Comparison of ENCODE assay signal across 23 cellular contexts in the genomic region with DNA sequence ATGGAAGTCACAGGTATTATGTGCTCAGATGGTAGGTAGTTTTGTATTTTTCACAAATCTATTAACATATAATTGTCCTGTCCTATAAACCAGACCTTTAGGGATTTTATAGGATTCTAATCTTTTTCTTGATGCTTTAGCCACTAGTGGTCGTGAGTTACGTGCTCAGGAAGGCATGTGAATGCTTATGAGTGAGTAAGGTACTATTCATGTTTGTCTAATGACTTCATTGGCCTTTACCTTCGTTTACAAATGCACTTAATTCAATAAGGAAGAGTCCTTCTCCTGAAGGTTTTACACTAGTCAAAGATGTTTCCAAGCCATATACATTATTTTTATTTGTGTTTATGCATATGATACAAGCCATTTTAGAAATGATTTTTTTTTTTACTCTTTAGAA. TPM values are rescaled to one million over a fixed set of nuclear protein-coding genes. Genes with fewer than 3 reads are reported as not detected.
DNase-seq lines count a peak whose midpoint lies in the region; ATAC-seq, FAIRE-seq and TF ChIP-seq lines count a peak whose summit lies in the region.
"Had no signal": no experiment of that assay in that cellular context is flagged by ENCODE, and none has a peak within 500 bp of the region (broad histone marks: within the 10 kb centered on the region; RNA-seq: fewer than 3 reads in every experiment).

No MANE protein-coding gene starts in this region.

- H3K4me3 ChIP-seq in choroid plexus epithelial cell (ENCODE audit: low read depth, low read length) (no peak overlapping the region), mesendoderm (ENCODE audit: low read length) (no peak overlapping the region)
- H3K4me3 ChIP-seq: adrenal gland, neural progenitor cell, PC-9, testis had no signal

- H2BK120ac ChIP-seq in mesendoderm (ENCODE audit: low read depth, low read length), result no peak overlapping the region

- no peak for TF ChIP-seq POLR2A in H54 (IDR thresholded peaks at IDR 0.05; ENCODE audit: low read depth, low read length)

- peak; percentile 58 for FAIRE-seq in H54 (lab: Jason Lieb, UNC)
- FAIRE-seq: D721Med, GM12892 had no signal

- no peak overlapping the region for H3K9ac ChIP-seq in mesendoderm (ENCODE audit: low read length)
- H3K9ac ChIP-seq: neural progenitor cell had no signal

- H3K4me3 Mint-ChIP-seq in stimulated activated naive B cell treated with anti-CD40 and anti-IgM and Interleukin-4, amounts not matched to agents 10 μg/mL and 1 μg/mL and 100 μg/mL, for 72 hours, result no peak overlapping the region
- H3K4me3 Mint-ChIP-seq: activated CD8-positive, alpha-beta memory T cell treated with anti-CD3 and anti-CD28 coated beads, Interleukin-2, amount 10 ng/mL, durations not matched to agents 7 days and 5 days; effector memory CD8-positive, alpha-beta T cell; IgD-negative memory B cell; neural progenitor cell had no signal

- no peaks in the 10 kb centered on the region for H3K79me2 ChIP-seq in mesendoderm (ENCODE audit: control insufficient read depth, insufficient read depth, low read length)

- no peak overlapping the region for H3K4me2 ChIP-seq in mesendoderm (ENCODE audit: low read length)
- H3K4me2 ChIP-seq: neural progenitor cell, PC-9 had no signal

- H4K5ac ChIP-seq in mesendoderm (ENCODE audit: low read length), result no peak overlapping the region

- H3K23ac ChIP-seq in mesendoderm (ENCODE audit: low read length), result no peak overlapping the region

- no peak overlapping the region for H2BK15ac ChIP-seq in mesendoderm (replicated peaks; ENCODE audit: low read depth)

- no peaks in the 10 kb centered on the region for H3K36me3 ChIP-seq in mesendoderm (ENCODE audit: control insufficient read depth, insufficient read depth, low read length)
- H3K36me3 ChIP-seq: adrenal gland, BE2C, neural progenitor cell had no signal

- no peaks in the 10 kb centered on the region for H3K4me1 ChIP-seq in mesendoderm (ENCODE audit: control insufficient read depth, low read depth, low read length)
- H3K4me1 ChIP-seq: adrenal gland, BE2C, neural progenitor cell, testis had no signal

- no peak for TF ChIP-seq CTCF in choroid plexus epithelial cell (conservative IDR thresholded peaks at IDR 0.05; ENCODE audit: low read depth, low read length)

- H3K27ac Mint-ChIP-seq in stimulated activated naive B cell treated with anti-CD40 and anti-IgM and Interleukin-4, amounts not matched to agents 10 μg/mL and 1 μg/mL and 100 μg/mL, for 72 hours, result no peak overlapping the region
- H3K27ac Mint-ChIP-seq: activated CD8-positive, alpha-beta memory T cell treated with anti-CD3 and anti-CD28 coated beads, Interleukin-2, amount 10 ng/mL, durations not matched to agents 7 days and 5 days; effector memory CD8-positive, alpha-beta T cell; IgD-negative memory B cell; neural progenitor cell had no signal

- H3K9me3 Mint-ChIP-seq in stimulated activated naive B cell treated with anti-CD40 and anti-IgM and Interleukin-4, amounts not matched to agents 10 μg/mL and 1 μg/mL and 100 μg/mL, for 72 hours, result no peaks in the 10 kb centered on the region
- H3K9me3 Mint-ChIP-seq: effector memory CD8-positive, alpha-beta T cell; neural progenitor cell had no signal

- no CpG with 5 or more reads among the region's 3 CpGs for WGBS in mesendoderm (ENCODE audit: extremely low coverage, insufficient coverage, low lambda C conversion rate)

- no peaks in the 10 kb centered on the region for H3K4me1 Mint-ChIP-seq in stimulated activated naive B cell treated with anti-CD40 and anti-IgM and Interleukin-4, amounts not matched to agents 10 μg/mL and 1 μg/mL and 100 μg/mL, for 72 hours
- H3K4me1 Mint-ChIP-seq: activated CD8-positive, alpha-beta memory T cell treated with anti-CD3 and anti-CD28 coated beads, Interleukin-2, amount 10 ng/mL, durations not matched to agents 7 days and 5 days; IgD-negative memory B cell; neural progenitor cell had no signal

- H3K56ac ChIP-seq in mesendoderm (ENCODE audit: low read length), result no peak overlapping the region

- H3K36me3 Mint-ChIP-seq in stimulated activated naive B cell treated with anti-CD40 and anti-IgM and Interleukin-4, amounts not matched to agents 10 μg/mL and 1 μg/mL and 100 μg/mL, for 72 hours, result no peaks in the 10 kb centered on the region
- H3K36me3 Mint-ChIP-seq: activated CD8-positive, alpha-beta memory T cell treated with anti-CD3 and anti-CD28 coated beads, Interleukin-2, amount 10 ng/mL, durations not matched to agents 7 days and 5 days; IgD-negative memory B cell; neural progenitor cell had no signal

- DNase-seq in H54 (ENCODE audit: insufficient read length, low spot score) (no peak), NCI-H460 (ENCODE audit: extremely low read depth, low read depth) (peak; percentile 17), choroid plexus epithelial cell (ENCODE audit: low read depth) (peak; percentile 15), mesendoderm (peak; percentile 7), T-helper 1 cell (no peak), mucosa of gallbladder (ENCODE audit: low spot score) (no peak)
- no peak for DNase-seq in stimulated activated naive B cell treated with anti-CD40 and anti-IgM and Interleukin-4, amounts not matched to agents 10 μg/mL and 1 μg/mL and 100 μg/mL, for 72 hours
- DNase-seq: activated CD8-positive, alpha-beta memory T cell treated with anti-CD3 and anti-CD28 coated beads, Interleukin-2, amount 10 ng/mL, durations not matched to agents 7 days and 5 days; activated gamma-delta T cell; adrenal gland; BE2C; effector memory CD8-positive, alpha-beta T cell; left colon; NCI-H1048; stimulated activated CD4-positive, alpha-beta T cell treated with anti-CD3 and anti-CD28 coated beads, Interleukin-12 subunit alpha, Interleukin-12 subunit beta, amount 100 ng/mL, for 4 hours; testis had no signal

- H3K27me3 Mint-ChIP-seq in stimulated activated naive B cell treated with anti-CD40 and anti-IgM and Interleukin-4, amounts not matched to agents 10 μg/mL and 1 μg/mL and 100 μg/mL, for 72 hours, result no peaks in the 10 kb centered on the region
- H3K27me3 Mint-ChIP-seq: activated CD8-positive, alpha-beta memory T cell treated with anti-CD3 and anti-CD28 coated beads, Interleukin-2, amount 10 ng/mL, durations not matched to agents 7 days and 5 days; effector memory CD8-positive, alpha-beta T cell; IgD-negative memory B cell had no signal

- H3K79me1 ChIP-seq in mesendoderm (ENCODE audit: low read length), result no peaks in the 10 kb centered on the region

- no peak overlapping the region for H2AK5ac ChIP-seq in mesendoderm (ENCODE audit: low read length)

- no peak overlapping the region for H3K27ac ChIP-seq in mesendoderm (ENCODE audit: low read depth, low read length)
- H3K27ac ChIP-seq: adrenal gland, neural progenitor cell, PC-9, testis had no signal

- no peak overlapping the region for H3K18ac ChIP-seq in mesendoderm (ENCODE audit: low read length)

- H3K4ac ChIP-seq in mesendoderm (ENCODE audit: low read depth, low read length), result no peak overlapping the region

- no peaks in the 10 kb centered on the region for H3K27me3 ChIP-seq in mesendoderm (ENCODE audit: insufficient read depth, low read length, poor library complexity)
- H3K27me3 ChIP-seq: adrenal gland, BE2C, neural progenitor cell, testis had no signal

- ATAC-seq in stimulated activated naive B cell treated with anti-CD40 and anti-IgM and Interleukin-4, amounts not matched to agents 10 μg/mL and 1 μg/mL and 100 μg/mL, for 72 hours (replicated peaks), result no peak
- no peak for ATAC-seq in HG02763 (IDR thresholded peaks at IDR 0.05; ENCODE audit: unreplicated experiment)
- ATAC-seq: activated CD8-positive, alpha-beta memory T cell treated with anti-CD3 and anti-CD28 coated beads, Interleukin-2, amount 10 ng/mL, durations not matched to agents 7 days and 5 days; effector memory CD8-positive, alpha-beta T cell; left colon; SK-N-SH treated with all-trans-retinoic acid at 6 μM for 48 hours had no signal

- H4K8ac ChIP-seq in mesendoderm (ENCODE audit: low read depth, low read length), result no peak overlapping the region

- H2BK5ac ChIP-seq in mesendoderm (ENCODE audit: low read length), result no peak overlapping the region

RNA-seq across cellular contexts. Expression of a gene that starts 23.0 kb away (rescaled TPM):
- 0.15 TPM in 1 of 2 replicates, not detected in the other for total RNA-seq in NCI-H460 (2014; rRNA removed; shearing (Covaris generic))
- not detected in 2 replicates for polyA plus RNA-seq in NCI-H460 (2014; cell fraction: nucleus; rRNA removed)
- polyA plus RNA-seq in mesendoderm (2013, experiment 1 of 2), result 0.18 TPM
- polyA plus RNA-seq in mesendoderm (2013, experiment 2 of 2), result 0.25 TPM
- 3.2 TPM for total RNA-seq in mucosa of gallbladder
- total RNA-seq: activated CD8-positive, alpha-beta memory T cell treated with anti-CD3 and anti-CD28 coated beads, Interleukin-2, amount 10 ng/mL, durations not matched to agents 7 days and 5 days; PC-9 had no signal
- polyA plus RNA-seq: IgD-negative memory B cell had no signal

RNA-seq across cellular contexts. Expression of a gene that starts 23.2 kb away (rescaled TPM):
- 14.9 and 20.4 TPM in 2 replicates for total RNA-seq in NCI-H460 (2014; rRNA removed; shearing (Covaris generic))
- 1.8 and 3.5 TPM in 2 replicates for polyA plus RNA-seq in NCI-H460 (2014; cell fraction: nucleus; rRNA removed)
- 0.07 TPM for polyA plus RNA-seq in mesendoderm (2013, experiment 1 of 2)
- 0.48 TPM for polyA plus RNA-seq in mesendoderm (2013, experiment 2 of 2)
- 9.3 TPM for total RNA-seq in mucosa of gallbladder
- total RNA-seq: activated CD8-positive, alpha-beta memory T cell treated with anti-CD3 and anti-CD28 coated beads, Interleukin-2, amount 10 ng/mL, durations not matched to agents 7 days and 5 days; PC-9 had no signal

Comparison
In these comparisons a context has a peak if more than half of its experiments do, and no peak if none do; other contexts are left out.
1. DNase-seq: peak in NCI-H460 (single experiment), choroid plexus epithelial cell (single experiment) and mesendoderm (single experiment); none in H54 (single experiment), T-helper 1 cell (0 of 5), mucosa of gallbladder (single experiment) and stimulated activated naive B cell treated with anti-CD40 and anti-IgM and Interleukin-4, amounts not matched to agents 10 μg/mL and 1 μg/mL and 100 μg/mL, for 72 hours (single experiment).